Comparison of ENCODE assay signal across 8 cellular contexts in the genomic region with DNA sequence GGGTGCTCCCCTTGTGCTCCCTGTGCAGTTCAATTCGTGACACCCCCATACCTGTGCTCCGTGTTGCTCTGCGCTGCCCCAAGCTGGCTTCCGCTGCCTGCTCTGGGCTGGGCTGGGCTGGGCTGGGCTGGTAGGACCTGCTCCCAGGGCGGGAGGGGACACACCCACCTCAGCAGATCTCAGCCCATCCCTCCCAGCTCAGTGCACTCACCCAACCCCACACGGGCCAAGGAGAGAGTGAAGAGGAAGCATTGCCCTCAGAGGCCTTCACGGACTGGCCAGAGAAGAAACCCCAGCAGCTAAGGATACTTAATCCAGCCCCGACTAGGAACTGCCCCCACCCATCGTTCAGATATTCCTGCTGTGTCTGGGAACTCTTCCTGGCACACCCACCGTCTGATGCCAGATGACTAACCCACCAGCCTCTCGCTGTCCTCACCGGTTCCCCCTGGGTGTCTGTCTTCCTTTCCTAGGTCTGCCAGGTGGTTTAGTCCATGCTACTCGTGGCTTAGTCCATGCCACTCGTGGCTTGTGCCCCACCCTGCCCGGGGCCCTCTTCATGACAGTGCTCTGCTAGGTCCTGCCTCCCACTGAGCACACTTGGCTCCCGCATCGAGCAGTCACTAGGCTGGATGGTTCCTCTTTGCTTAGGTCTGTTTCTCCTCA. TPM values are rescaled to one million over a fixed set of nuclear protein-coding genes. Genes with fewer than 3 reads are reported as not detected.
A peak's percentile ranks its signal among the peaks of the same experiment; 100 is the strongest.
DNase-seq lines count a peak whose midpoint lies in the region; ATAC-seq, FAIRE-seq and TF ChIP-seq lines count a peak whose summit lies in the region.

A gene (minus strand): TSS at position 104 of the 666 bp plus-strand sequence. CDS start 14,711 bp downstream, outside the sequence.

- FAIRE-seq in pancreas (lab: Jason Lieb, UNC): no peak

- H3K36me3 Mint-ChIP-seq in GM23338 (ENCODE audit: low read depth): no peaks in the 10 kb centered on the region; the same call in 2 of the 3 replicates

- H3K4me2 ChIP-seq in GM23338: 0 out of 2 replicates have a peak within 1 kb of the TSS, but pooled peaks have one; percentile 43
- H3K4me2 ChIP-seq in SK-N-SH: no peak within 1 kb of the TSS

- H3K27ac ChIP-seq in GM23338 (ENCODE audit: low read depth) (no peak within 1 kb of the TSS), SK-N-SH (ENCODE audit: low read depth in 2 of 2, low read length in 1 of 2) (no peak within 1 kb of the TSS; a peak in 1 of 4 replicates), epithelial cell of prostate (peak within 1 kb of the TSS; percentile 77), pancreas (peak within 1 kb of the TSS in 1 of 4 donors; percentile 33), WERI-Rb-1 (no peak within 1 kb of the TSS)

- H4K20me1 ChIP-seq in GM23338 (replicated peaks; ENCODE audit: insufficient read depth): no peaks in the 10 kb centered on the region
- H4K20me1 ChIP-seq in SK-N-SH (ENCODE audit: insufficient read depth): no peaks in the 10 kb centered on the region

- H3K4me1 ChIP-seq in GM23338 (ENCODE audit: insufficient read depth) (no peaks in the 10 kb centered on the region), SK-N-SH (ENCODE audit: control insufficient read depth in 1 of 2, insufficient read depth in 2 of 2, low read depth in 1 of 2, low read length in 1 of 2) (peaks cover 0 to 32% of the 10 kb centered on the region in 2 experiments; a peak in 1 of 4 replicates), pancreas (no peaks in the 10 kb centered on the region)

- no peak within 1 kb of the TSS for H3K9ac ChIP-seq in SK-N-SH

- H3K9me3 ChIP-seq in SK-N-SH (no peaks in the 10 kb centered on the region), pancreas (no peaks in the 10 kb centered on the region), WERI-Rb-1 (ENCODE audit: severe bottlenecking) (no peaks in the 10 kb centered on the region)

- intact Hi-C loops in pancreas (cut with DNase I): no loop called here

- peak; percentile 91 for ATAC-seq in GM23338
- ATAC-seq in pancreas: peak in 3 of 4 donors; percentile 59 to 69 (median 67)
- no peak for ATAC-seq in HG03025 (IDR thresholded peaks at IDR 0.05; ENCODE audit: low FRiP score, unreplicated experiment)

- POLR2A ChIA-PET in SK-N-SH (lab: Yijun Ruan, JAX): interaction anchor here (0.7 to 1.1 kb wide), 3 partner anchors 13 to 53 kb away, joined by 3 to 4 read pairs (median 3); a partner anchor contains a TSS

- TF ChIP-seq CTCF in GM23338 (conservative IDR thresholded peaks at IDR 0.05; ENCODE audit: low read depth in 2 of 2): no peak
- no peak for TF ChIP-seq CTCF in SK-N-SH (IDR thresholded peaks at IDR 0.05)
- no peak for TF ChIP-seq CTCF in pancreas (IDR thresholded peaks at IDR 0.05)
- TF ChIP-seq CTCF in WERI-Rb-1 (IDR thresholded peaks at IDR 0.05; ENCODE audit: low read depth, low read length): no peak

- DNase-seq in ELR (ENCODE audit: low read depth) (peak; percentile 40), GM23338 (ENCODE audit: low spot score) (peak; percentile 58), SK-N-SH (peak; percentile 42), epithelial cell of prostate (ENCODE audit: low read depth, low spot score) (peak; percentile 43), pancreas (no peak), WERI-Rb-1 (no peak), midbrain (lab: John Stamatoyannopoulos, UW) (no peak)

- TF ChIP-seq RAD21 in SK-N-SH (IDR thresholded peaks at IDR 0.05; ENCODE audit: low read length): no peak

- H3K79me2 ChIP-seq in GM23338 (replicated peaks; ENCODE audit: insufficient read depth): no peaks in the 10 kb centered on the region
- no peaks in the 10 kb centered on the region for H3K79me2 ChIP-seq in SK-N-SH (ENCODE audit: insufficient read depth)

- no peaks in the 10 kb centered on the region for H3K36me3 ChIP-seq in GM23338 (ENCODE audit: insufficient read depth)
- no peaks in the 10 kb centered on the region for H3K36me3 ChIP-seq in SK-N-SH (replicated peaks in 1 of 2; ENCODE audit: control insufficient read depth in 1 of 2, insufficient read depth in 2 of 2, low read length in 1 of 2)
- H3K36me3 ChIP-seq in pancreas: no peaks in the 10 kb centered on the region
- H3K36me3 ChIP-seq in WERI-Rb-1: no peaks in the 10 kb centered on the region

- H3F3A ChIP-seq in GM23338 (replicated peaks; ENCODE audit: low read depth) (0 out of 2 replicates have a peak, but pooled peaks cover 3% of the 10 kb centered on the region), SK-N-SH (replicated peaks; ENCODE audit: insufficient read depth) (no peaks in the 10 kb centered on the region)

- no peak for TF ChIP-seq EP300 in SK-N-SH (IDR thresholded peaks at IDR 0.05; ENCODE audit: borderline replicate concordance in 1 of 2, low read depth in 1 of 2, low read length in 1 of 2)

- 0 out of 2 replicates have a peak within 1 kb of the TSS, but pooled peaks have one; percentile 17 for H3K4me3 ChIP-seq in GM23338
- H3K4me3 ChIP-seq in SK-N-SH (ENCODE audit: low read depth in 2 of 2, low read length in 1 of 2): no peak within 1 kb of the TSS
- no peak within 1 kb of the TSS for H3K4me3 ChIP-seq in pancreas
- no peak within 1 kb of the TSS for H3K4me3 ChIP-seq in WERI-Rb-1 (ENCODE audit: low read depth, low read length)

- 57% methylated on average over 16 of the region's 17 CpGs for WGBS in SK-N-SH (ENCODE audit: low lambda C conversion rate)
- 47 to 54% methylated on average over 17 of the region's 17 CpGs for WGBS in pancreas, 2 donors

- CTCF ChIA-PET in SK-N-SH (lab: Yijun Ruan, JAX): interaction anchor here (1.2 to 1.5 kb wide), 2 partner anchors 9 to 15 kb away, joined by 6 to 9 read pairs; no protein-coding TSS in a partner anchor

- H3K27ac Mint-ChIP-seq in GM23338: no peak within 1 kb of the TSS

- no peaks in the 10 kb centered on the region for H3K27me3 ChIP-seq in GM23338 (ENCODE audit: insufficient read depth)
- H3K27me3 ChIP-seq in SK-N-SH (ENCODE audit: insufficient read depth): no peaks in the 10 kb centered on the region
- H3K27me3 ChIP-seq in pancreas: no peaks in the 10 kb centered on the region
- H3K27me3 ChIP-seq in WERI-Rb-1 (ENCODE audit: insufficient read depth, low read depth, severe bottlenecking): no peaks in the 10 kb centered on the region

- peak within 1 kb of the TSS; percentile 80 for H2AFZ ChIP-seq in GM23338
- no peak within 1 kb of the TSS; the same call in 1 of the 2 replicates for H2AFZ ChIP-seq in SK-N-SH (ENCODE audit: low read depth)

- H3K4me1 Mint-ChIP-seq in GM23338: peaks cover 18% of the 10 kb centered on the region; the same call in 2 of the 3 replicates

- H3K4me3 Mint-ChIP-seq in GM23338: no peak within 1 kb of the TSS; the same call in 2 of the 3 replicates

- no peaks in the 10 kb centered on the region for H3K9me2 ChIP-seq in GM23338 (ENCODE audit: insufficient read depth)
- H3K9me2 ChIP-seq in SK-N-SH: no peaks in the 10 kb centered on the region

- H3K27me3 Mint-ChIP-seq in GM23338 (ENCODE audit: insufficient read depth, low read depth, poor library complexity): peaks cover 27% of the 10 kb centered on the region

- H3K9me3 Mint-ChIP-seq in GM23338: no peaks in the 10 kb centered on the region

TF ChIP-seq in GM23338, 12 proteins besides CTCF, POLR2A, EP300 and RAD21 (continues in another document):
- TF ChIP-seq NANOG (IDR thresholded peaks at IDR 0.05; ENCODE audit: borderline replicate concordance) (no peak), ZNF331 (CRISPR knock-in tag; IDR thresholded peaks at IDR 0.05; ENCODE audit: low read depth) (no peak)

TF ChIP-seq in SK-N-SH, 30 proteins besides CTCF, POLR2A, EP300 and RAD21:
- no peak for TF ChIP-seq SMC3 (IDR thresholded peaks at IDR 0.05; ENCODE audit: low read depth, low read length)

RNA-seq across cellular contexts. Expression of the gene that starts here (rescaled TPM):
- 0.38 and 0.89 TPM in 2 replicates for total RNA-seq in GM23338 (2014; rRNA removed; shearing (Covaris generic))
- 0.32 and 0.38 TPM in 2 replicates for polyA plus RNA-seq in GM23338 (2016; fragmentation: Nextera tagmentation; extraction: Ambion mirVana)
- polyA plus RNA-seq in SK-N-SH (2012; rRNA removed): 0.03 and 0.05 TPM in 2 replicates
- polyA plus RNA-seq in SK-N-SH (2012; cell fraction: cytosol; rRNA removed): 0.03 and 0.05 TPM in 2 replicates
- polyA plus RNA-seq in SK-N-SH (2012; cell fraction: nucleus; rRNA removed): 0.15 TPM in 2 replicates
- 1 to 10 TPM in 2 of 6 donors, under 1 TPM in 4; 0.09 to 2.4 (median 0.71) TPM for total RNA-seq in pancreas
- polyA plus RNA-seq in pancreas: under 1 TPM; 0.19 to 0.23 TPM

Comparison
In these comparisons a context has a peak if more than half of its experiments do, and no peak if none do; other contexts are left out.
1. Peak in DNase-seq, ATAC-seq, H3K4me3 ChIP-seq and H3K4me2 ChIP-seq in GM23338; RNA of the gene not detected or under 1 TPM.
2. Peak in DNase-seq in SK-N-SH; RNA of the gene not detected or under 1 TPM.
3. DNase-seq: peak in ELR (single experiment) and epithelial cell of prostate (single experiment); none in pancreas (0 of 6), WERI-Rb-1 (single experiment) and midbrain (single experiment).